ENCODE assay signal across 1 cellular context in genomic region chr9:81374881-81375280, GRCh38.
TF ChIP-seq lines count a peak whose summit lies in the region.

No MANE protein-coding gene starts in this region.

TF ChIP-seq in HEK293, 187 proteins besides CTCF, POLR2A, EP300 and RAD21 (continued from another document):
- TF ChIP-seq GLIS2 (tag by site-specific recombination; IDR thresholded peaks at IDR 0.05) (no peak), RBAK (tag by site-specific recombination; IDR thresholded peaks at IDR 0.05) (no peak), KLF10 (tag by site-specific recombination; IDR thresholded peaks at IDR 0.05) (no peak), ZNF324 (tag by site-specific recombination; IDR thresholded peaks at IDR 0.05) (no peak), HIC1 (tag by site-specific recombination; IDR thresholded peaks at IDR 0.05) (no peak), ZSCAN23 (tag by site-specific recombination; IDR thresholded peaks at IDR 0.05) (no peak), ZNF626 (tag by site-specific recombination; IDR thresholded peaks at IDR 0.05) (no peak), ZBTB6 (tag by site-specific recombination; IDR thresholded peaks at IDR 0.05) (no peak), ZNF548 (tag by site-specific recombination; IDR thresholded peaks at IDR 0.05) (no peak)
- TF ChIP-seq, protein P1, sequence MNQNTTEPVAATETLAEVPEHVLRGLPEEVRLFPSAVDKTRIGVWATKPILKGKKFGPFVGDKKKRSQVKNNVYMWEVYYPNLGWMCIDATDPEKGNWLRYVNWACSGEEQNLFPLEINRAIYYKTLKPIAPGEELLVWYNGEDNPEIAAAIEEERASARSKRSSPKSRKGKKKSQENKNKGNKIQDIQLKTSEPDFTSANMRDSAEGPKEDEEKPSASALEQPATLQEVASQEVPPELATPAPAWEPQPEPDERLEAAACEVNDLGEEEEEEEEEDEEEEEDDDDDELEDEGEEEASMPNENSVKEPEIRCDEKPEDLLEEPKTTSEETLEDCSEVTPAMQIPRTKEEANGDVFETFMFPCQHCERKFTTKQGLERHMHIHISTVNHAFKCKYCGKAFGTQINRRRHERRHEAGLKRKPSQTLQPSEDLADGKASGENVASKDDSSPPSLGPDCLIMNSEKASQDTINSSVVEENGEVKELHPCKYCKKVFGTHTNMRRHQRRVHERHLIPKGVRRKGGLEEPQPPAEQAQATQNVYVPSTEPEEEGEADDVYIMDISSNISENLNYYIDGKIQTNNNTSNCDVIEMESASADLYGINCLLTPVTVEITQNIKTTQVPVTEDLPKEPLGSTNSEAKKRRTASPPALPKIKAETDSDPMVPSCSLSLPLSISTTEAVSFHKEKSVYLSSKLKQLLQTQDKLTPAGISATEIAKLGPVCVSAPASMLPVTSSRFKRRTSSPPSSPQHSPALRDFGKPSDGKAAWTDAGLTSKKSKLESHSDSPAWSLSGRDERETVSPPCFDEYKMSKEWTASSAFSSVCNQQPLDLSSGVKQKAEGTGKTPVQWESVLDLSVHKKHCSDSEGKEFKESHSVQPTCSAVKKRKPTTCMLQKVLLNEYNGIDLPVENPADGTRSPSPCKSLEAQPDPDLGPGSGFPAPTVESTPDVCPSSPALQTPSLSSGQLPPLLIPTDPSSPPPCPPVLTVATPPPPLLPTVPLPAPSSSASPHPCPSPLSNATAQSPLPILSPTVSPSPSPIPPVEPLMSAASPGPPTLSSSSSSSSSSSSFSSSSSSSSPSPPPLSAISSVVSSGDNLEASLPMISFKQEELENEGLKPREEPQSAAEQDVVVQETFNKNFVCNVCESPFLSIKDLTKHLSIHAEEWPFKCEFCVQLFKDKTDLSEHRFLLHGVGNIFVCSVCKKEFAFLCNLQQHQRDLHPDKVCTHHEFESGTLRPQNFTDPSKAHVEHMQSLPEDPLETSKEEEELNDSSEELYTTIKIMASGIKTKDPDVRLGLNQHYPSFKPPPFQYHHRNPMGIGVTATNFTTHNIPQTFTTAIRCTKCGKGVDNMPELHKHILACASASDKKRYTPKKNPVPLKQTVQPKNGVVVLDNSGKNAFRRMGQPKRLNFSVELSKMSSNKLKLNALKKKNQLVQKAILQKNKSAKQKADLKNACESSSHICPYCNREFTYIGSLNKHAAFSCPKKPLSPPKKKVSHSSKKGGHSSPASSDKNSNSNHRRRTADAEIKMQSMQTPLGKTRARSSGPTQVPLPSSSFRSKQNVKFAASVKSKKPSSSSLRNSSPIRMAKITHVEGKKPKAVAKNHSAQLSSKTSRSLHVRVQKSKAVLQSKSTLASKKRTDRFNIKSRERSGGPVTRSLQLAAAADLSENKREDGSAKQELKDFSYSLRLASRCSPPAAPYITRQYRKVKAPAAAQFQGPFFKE (tag by site-specific recombination; IDR thresholded peaks at IDR 0.05; ENCODE audit: borderline replicate concordance): no peak
- TF ChIP-seq, protein P2, sequence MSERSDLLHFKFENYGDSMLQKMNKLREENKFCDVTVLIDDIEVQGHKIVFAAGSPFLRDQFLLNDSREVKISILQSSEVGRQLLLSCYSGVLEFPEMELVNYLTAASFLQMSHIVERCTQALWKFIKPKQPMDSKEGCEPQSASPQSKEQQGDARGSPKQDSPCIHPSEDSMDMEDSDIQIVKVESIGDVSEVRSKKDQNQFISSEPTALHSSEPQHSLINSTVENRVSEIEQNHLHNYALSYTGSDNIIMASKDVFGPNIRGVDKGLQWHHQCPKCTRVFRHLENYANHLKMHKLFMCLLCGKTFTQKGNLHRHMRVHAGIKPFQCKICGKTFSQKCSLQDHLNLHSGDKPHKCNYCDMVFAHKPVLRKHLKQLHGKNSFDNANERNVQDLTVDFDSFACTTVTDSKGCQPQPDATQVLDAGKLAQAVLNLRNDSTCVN (tag by site-specific recombination; optimal IDR thresholded peaks at IDR 0.05): no peak
- TF ChIP-seq, protein P3, sequence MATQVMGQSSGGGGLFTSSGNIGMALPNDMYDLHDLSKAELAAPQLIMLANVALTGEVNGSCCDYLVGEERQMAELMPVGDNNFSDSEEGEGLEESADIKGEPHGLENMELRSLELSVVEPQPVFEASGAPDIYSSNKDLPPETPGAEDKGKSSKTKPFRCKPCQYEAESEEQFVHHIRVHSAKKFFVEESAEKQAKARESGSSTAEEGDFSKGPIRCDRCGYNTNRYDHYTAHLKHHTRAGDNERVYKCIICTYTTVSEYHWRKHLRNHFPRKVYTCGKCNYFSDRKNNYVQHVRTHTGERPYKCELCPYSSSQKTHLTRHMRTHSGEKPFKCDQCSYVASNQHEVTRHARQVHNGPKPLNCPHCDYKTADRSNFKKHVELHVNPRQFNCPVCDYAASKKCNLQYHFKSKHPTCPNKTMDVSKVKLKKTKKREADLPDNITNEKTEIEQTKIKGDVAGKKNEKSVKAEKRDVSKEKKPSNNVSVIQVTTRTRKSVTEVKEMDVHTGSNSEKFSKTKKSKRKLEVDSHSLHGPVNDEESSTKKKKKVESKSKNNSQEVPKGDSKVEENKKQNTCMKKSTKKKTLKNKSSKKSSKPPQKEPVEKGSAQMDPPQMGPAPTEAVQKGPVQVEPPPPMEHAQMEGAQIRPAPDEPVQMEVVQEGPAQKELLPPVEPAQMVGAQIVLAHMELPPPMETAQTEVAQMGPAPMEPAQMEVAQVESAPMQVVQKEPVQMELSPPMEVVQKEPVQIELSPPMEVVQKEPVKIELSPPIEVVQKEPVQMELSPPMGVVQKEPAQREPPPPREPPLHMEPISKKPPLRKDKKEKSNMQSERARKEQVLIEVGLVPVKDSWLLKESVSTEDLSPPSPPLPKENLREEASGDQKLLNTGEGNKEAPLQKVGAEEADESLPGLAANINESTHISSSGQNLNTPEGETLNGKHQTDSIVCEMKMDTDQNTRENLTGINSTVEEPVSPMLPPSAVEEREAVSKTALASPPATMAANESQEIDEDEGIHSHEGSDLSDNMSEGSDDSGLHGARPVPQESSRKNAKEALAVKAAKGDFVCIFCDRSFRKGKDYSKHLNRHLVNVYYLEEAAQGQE (tag by site-specific recombination; IDR thresholded peaks at IDR 0.05): no peak
